Comparison of ENCODE assay signal across 15 cellular contexts in genomic region chr21:40923914-40924313, GRCh38.
DNase-seq lines count a peak whose midpoint lies in the region; ATAC-seq and TF ChIP-seq lines count a peak whose summit lies in the region.
"Had no signal": no experiment of that assay in that cellular context is flagged by ENCODE, and none has a peak within 500 bp of the region (broad histone marks: within the 10 kb centered on the region; RNA-seq: fewer than 3 reads in every experiment).

No MANE protein-coding gene starts in this region.

- no peak for DNase-seq in breast epithelium (ENCODE audit: low spot score in 2 of 2)
- DNase-seq in MCF 10A (ENCODE audit: unreplicated experiment), result no peak
- DNase-seq in WTC11 (ENCODE audit: low spot score), result no peak
- DNase-seq in foreskin keratinocyte, result peak in 1 of 2 donors; percentile 11
- DNase-seq in GDM1 (lab: John Stamatoyannopoulos, UW), result no peak
- no peak for DNase-seq in activated CD4-positive, alpha-beta T cell treated with anti-CD3 and anti-CD28 coated beads, Interleukin-2, amount 10 ng/mL, durations not matched to agents 7 days and 5 days
- DNase-seq in effector CD4-positive, alpha-beta T cell, result no peak
- DNase-seq: 8988T; CD4-positive, alpha-beta memory T cell; DMS153 had no signal

- H3K9me3 Mint-ChIP-seq in MCF 10A (ENCODE audit: unreplicated experiment) (peaks cover 5% of the 10 kb centered on the region), WTC11 (peaks cover 19% of the 10 kb centered on the region)
- H3K9me3 Mint-ChIP-seq in activated CD4-positive, alpha-beta T cell treated with anti-CD3 and anti-CD28 coated beads, Interleukin-2, amount 10 ng/mL, durations not matched to agents 7 days and 5 days, result peaks cover 7% of the 10 kb centered on the region

- POLR2A ChIA-PET in MCF 10A (lab: Yijun Ruan, JAX) (no interaction called here), WTC11 (lab: Charles Lee) (interaction anchor here (0.6 kb wide), 2 partner anchors 71 to 119 kb away, joined by 4 to 5 read pairs; no protein-coding TSS in a partner anchor)
- POLR2A ChIA-PET in activated CD4-positive, alpha-beta T cell treated with anti-CD3 and anti-CD28 coated beads, Interleukin-2, amount 10 ng/mL, durations not matched to agents 7 days and 5 days (lab: Charles Lee), result no interaction called here

- intact Hi-C loops in breast epithelium (cut with DNase I; ENCODE audit: low total_unique reads), result no loop called here
- intact Hi-C loops in MCF 10A (cut with micrococcal nuclease), result no loop called here

- H3K27ac ChIP-seq in breast epithelium (peak overlapping the region; percentile 18 to 55), foreskin keratinocyte (peak overlapping the region; percentile 63)
- H3K27ac ChIP-seq: BLaER1 had no signal

- H3K4me3 Mint-ChIP-seq in MCF 10A (ENCODE audit: unreplicated experiment) (no peak overlapping the region), WTC11 (no peak overlapping the region)
- H3K4me3 Mint-ChIP-seq in activated CD4-positive, alpha-beta T cell treated with anti-CD3 and anti-CD28 coated beads, Interleukin-2, amount 10 ng/mL, durations not matched to agents 7 days and 5 days, result no peak overlapping the region
- H3K4me3 Mint-ChIP-seq: CD14-positive monocyte; CD4-positive, alpha-beta memory T cell; IgD-negative memory B cell had no signal

- no peak for TF ChIP-seq CTCF in breast epithelium (IDR thresholded peaks at IDR 0.05)
- no peak for TF ChIP-seq CTCF in MCF 10A (IDR thresholded peaks at IDR 0.05; ENCODE audit: unreplicated experiment)
- TF ChIP-seq CTCF in WTC11 (IDR thresholded peaks at IDR 0.05), result no peak
- TF ChIP-seq CTCF in foreskin keratinocyte (conservative IDR thresholded peaks at IDR 0.05), result no peak

- H3K27ac Mint-ChIP-seq in MCF 10A (ENCODE audit: low read depth, unreplicated experiment), result no peak overlapping the region
- no peak overlapping the region for H3K27ac Mint-ChIP-seq in WTC11
- no peak overlapping the region for H3K27ac Mint-ChIP-seq in activated CD4-positive, alpha-beta T cell treated with anti-CD3 and anti-CD28 coated beads, Interleukin-2, amount 10 ng/mL, durations not matched to agents 7 days and 5 days
- H3K27ac Mint-ChIP-seq: CD14-positive monocyte; CD4-positive, alpha-beta memory T cell; IgD-negative memory B cell had no signal

- CTCF ChIA-PET in MCF 10A (lab: Yijun Ruan, JAX), result no interaction called here
- CTCF ChIA-PET in WTC11 (lab: Charles Lee), result interaction anchor here (0.6 to 1.0 kb wide), 2 partner anchors 148 to 1056 kb away, joined by 3 read pairs; partner anchors contain the start of gene PCP4
- CTCF ChIA-PET in activated CD4-positive, alpha-beta T cell treated with anti-CD3 and anti-CD28 coated beads, Interleukin-2, amount 10 ng/mL, durations not matched to agents 7 days and 5 days (lab: Charles Lee), result interaction anchor here (0.7 kb wide), 1 partner anchor 633 kb away, joined by 3 read pairs; no protein-coding TSS in a partner anchor

- no TSS peak for BruUV-seq in MCF 10A (replicated peaks; lab: Mats Ljungman, UMichigan)

- peak; percentile 63 for ATAC-seq in WTC11
- ATAC-seq in foreskin keratinocyte, result no peak
- ATAC-seq: HepG2 had no signal

- no peak overlapping the region for H3K4me3 ChIP-seq in breast epithelium
- H3K4me3 ChIP-seq: BLaER1, HAP-1 had no signal

- H3K27me3 Mint-ChIP-seq in MCF 10A (ENCODE audit: insufficient read depth, unreplicated experiment), result no peaks in the 10 kb centered on the region
- H3K27me3 Mint-ChIP-seq in WTC11 (ENCODE audit: low read depth), result peaks cover 6% of the 10 kb centered on the region
- no peaks in the 10 kb centered on the region for H3K27me3 Mint-ChIP-seq in activated CD4-positive, alpha-beta T cell treated with anti-CD3 and anti-CD28 coated beads, Interleukin-2, amount 10 ng/mL, durations not matched to agents 7 days and 5 days
- H3K27me3 Mint-ChIP-seq: CD4-positive, alpha-beta memory T cell; IgD-negative memory B cell had no signal

- no peak for TF ChIP-seq POLR2A in breast epithelium (IDR thresholded peaks at IDR 0.05)

- H3K27me3 ChIP-seq in breast epithelium, result no peaks in the 10 kb centered on the region
- H3K27me3 ChIP-seq in foreskin keratinocyte, result no peaks in the 10 kb centered on the region
- H3K27me3 ChIP-seq: BLaER1 had no signal

- H3K36me3 Mint-ChIP-seq in MCF 10A (ENCODE audit: insufficient read depth, unreplicated experiment), result no peaks in the 10 kb centered on the region
- H3K36me3 Mint-ChIP-seq in WTC11, result peaks cover 18% of the 10 kb centered on the region
- no peaks in the 10 kb centered on the region for H3K36me3 Mint-ChIP-seq in activated CD4-positive, alpha-beta T cell treated with anti-CD3 and anti-CD28 coated beads, Interleukin-2, amount 10 ng/mL, durations not matched to agents 7 days and 5 days (ENCODE audit: low read depth)
- H3K36me3 Mint-ChIP-seq: CD14-positive monocyte; CD4-positive, alpha-beta memory T cell; IgD-negative memory B cell had no signal

- peaks cover 0 to 13% of the 10 kb centered on the region in 2 donors for H3K9me3 ChIP-seq in breast epithelium
- H3K9me3 ChIP-seq: HAP-1 had no signal

- no peaks in the 10 kb centered on the region for H3K36me3 ChIP-seq in breast epithelium
- H3K36me3 ChIP-seq: BLaER1, HAP-1 had no signal

- H3K4me1 Mint-ChIP-seq in MCF 10A (ENCODE audit: insufficient read depth, unreplicated experiment), result no peaks in the 10 kb centered on the region
- H3K4me1 Mint-ChIP-seq in WTC11, result peaks cover 30% of the 10 kb centered on the region
- no peaks in the 10 kb centered on the region for H3K4me1 Mint-ChIP-seq in activated CD4-positive, alpha-beta T cell treated with anti-CD3 and anti-CD28 coated beads, Interleukin-2, amount 10 ng/mL, durations not matched to agents 7 days and 5 days
- H3K4me1 Mint-ChIP-seq: CD14-positive monocyte; CD4-positive, alpha-beta memory T cell; IgD-negative memory B cell had no signal

- H3K4me1 ChIP-seq in breast epithelium, result no peaks in the 10 kb centered on the region
- peaks cover 14% of the 10 kb centered on the region for H3K4me1 ChIP-seq in foreskin keratinocyte
- H3K4me1 ChIP-seq: BLaER1, HAP-1 had no signal

TF ChIP-seq in WTC11, 78 proteins besides CTCF, POLR2A, EP300 and RAD21 (continues in another document):
- TF ChIP-seq ZNF121 (CRISPR knock-in tag; IDR thresholded peaks at IDR 0.05) (no peak), OVOL2 (CRISPR knock-in tag; IDR thresholded peaks at IDR 0.05; ENCODE audit: borderline replicate concordance) (no peak), ZBTB43 (CRISPR knock-in tag; IDR thresholded peaks at IDR 0.05) (no peak), ATF2 (CRISPR knock-in tag; IDR thresholded peaks at IDR 0.05; ENCODE audit: borderline replicate concordance, low read depth) (no peak), FOXK1 (CRISPR knock-in tag; IDR thresholded peaks at IDR 0.05) (no peak), ZNF423 (CRISPR knock-in tag; IDR thresholded peaks at IDR 0.05) (no peak), ZNF416 (CRISPR knock-in tag; IDR thresholded peaks at IDR 0.05) (no peak), ZNF671 (CRISPR knock-in tag; IDR thresholded peaks at IDR 0.05) (no peak), RELA (CRISPR knock-in tag; IDR thresholded peaks at IDR 0.05; ENCODE audit: borderline replicate concordance) (no peak), PRDM15 (CRISPR knock-in tag; IDR thresholded peaks at IDR 0.05) (no peak), FOXJ3 (CRISPR knock-in tag; IDR thresholded peaks at IDR 0.05; ENCODE audit: borderline replicate concordance) (no peak), ZBTB21 (CRISPR knock-in tag; IDR thresholded peaks at IDR 0.05; ENCODE audit: borderline replicate concordance) (no peak)
